In the genomic region with DNA sequence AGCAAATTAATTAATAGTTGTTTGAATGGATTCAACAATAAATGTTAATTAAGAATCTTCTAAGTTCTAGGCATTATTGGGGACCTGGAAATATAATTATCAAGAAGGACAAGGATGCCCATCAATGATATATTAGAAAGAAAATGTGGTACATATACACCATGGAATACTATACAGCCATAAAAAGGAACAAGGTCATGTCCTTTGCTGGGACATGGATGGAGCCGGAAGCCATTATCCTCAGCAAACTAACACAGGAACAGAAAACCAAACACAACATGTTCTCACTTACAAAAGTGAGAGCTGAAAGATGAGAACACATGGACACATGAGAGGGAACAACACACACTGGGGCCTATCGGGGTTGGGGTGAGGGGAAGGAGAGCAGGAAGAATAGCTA, we compare ENCODE assay signal across 7 cellular contexts.
"Had no signal": no experiment of that assay in that cellular context is flagged by ENCODE, and none has a peak within 500 bp of the region (broad histone marks: within the 10 kb centered on the region; RNA-seq: fewer than 3 reads in every experiment).

No MANE protein-coding gene starts in this region.

- ATAC-seq: HCT116 had no signal

- DNase-seq: GM23248, GOT3, H7, IMR-90, KBM-7 had no signal

- H3K27ac ChIP-seq: GM23248 had no signal

- H2AFZ ChIP-seq: GM23248 had no signal

- H3K9ac ChIP-seq: GM23248 had no signal

- H3K4me1 ChIP-seq: HAP-1 had no signal

- H3K9me3 ChIP-seq: HAP-1 had no signal

- H3K36me3 ChIP-seq: HAP-1 had no signal

- H3K4me3 ChIP-seq: GM23248, HAP-1 had no signal
